Comparison of ENCODE assay signal across 13 cellular contexts in the genomic region with DNA sequence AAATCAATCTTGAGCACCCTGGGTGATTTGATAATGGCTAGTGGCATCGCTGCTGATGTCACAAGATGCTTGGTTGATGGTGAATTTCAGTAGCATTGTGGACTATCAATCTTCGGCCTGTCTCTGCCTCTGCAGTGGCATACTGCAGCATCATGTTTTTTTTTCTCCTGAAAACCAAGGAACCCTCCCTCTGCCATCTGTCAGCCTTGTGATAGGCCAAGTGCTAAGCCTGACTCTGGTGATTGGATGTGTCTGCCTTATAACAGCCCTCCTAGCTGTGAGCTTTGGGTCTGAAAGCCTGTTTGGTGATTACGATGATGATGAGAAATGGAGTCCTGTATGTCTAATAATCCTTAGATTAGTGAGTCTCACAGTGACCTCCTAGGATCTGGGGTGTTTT.
A peak's percentile ranks its signal among the peaks of the same experiment; 100 is the strongest.
DNase-seq lines count a peak whose midpoint lies in the region; ATAC-seq and TF ChIP-seq lines count a peak whose summit lies in the region.
"Had no signal": no experiment of that assay in that cellular context is flagged by ENCODE, and none has a peak within 500 bp of the region (broad histone marks: within the 10 kb centered on the region; RNA-seq: fewer than 3 reads in every experiment).

No MANE protein-coding gene starts in this region.

- H3K9me3 ChIP-seq in esophagus muscularis mucosa: peaks cover 0 to under 1% (median 0%) of the 10 kb centered on the region in 4 donors
- H3K9me3 ChIP-seq: HAP-1 had no signal

- no peak overlapping the region for H3K27ac ChIP-seq in esophagus muscularis mucosa (replicated peaks in 1 of 4)
- H3K27ac ChIP-seq: GM23248 had no signal

- ATAC-seq in GM21825 (IDR thresholded peaks at IDR 0.05; ENCODE audit: unreplicated experiment): no peak

- no peak for TF ChIP-seq POLR2A in esophagus muscularis mucosa (IDR thresholded peaks at IDR 0.05; ENCODE audit: low read depth)

- no peak for TF ChIP-seq EP300 in esophagus muscularis mucosa (IDR thresholded peaks at IDR 0.05)

- no peak overlapping the region for H3K4me3 ChIP-seq in esophagus muscularis mucosa
- H3K4me3 ChIP-seq: GM23248, HAP-1 had no signal

- DNase-seq in NCI-H748 (lab: John Stamatoyannopoulos, UW; ENCODE audit: unreplicated experiment): peak; percentile 41
- DNase-seq in NCI-H748 treated with DMSO at 0.1 percent for 48 hours (lab: John Stamatoyannopoulos, UW): no peak
- DNase-seq in NCI-H82 (lab: John Stamatoyannopoulos, UW): peak; percentile 72
- DNase-seq in esophagus muscularis mucosa (ENCODE audit: extremely low spot score): peak; percentile 26
- DNase-seq in GM19240 (ENCODE audit: insufficient read length, low spot score): no peak
- no peak for DNase-seq in NCI-H1694 (lab: John Stamatoyannopoulos, UW)
- DNase-seq: GDM1, GM23248, KG1, NCI-H1417 treated with DMSO at 0.1 percent for 48 hours, NCI-H2227 treated with DMSO at 0.1 percent for 48 hours had no signal

- intact Hi-C loops in esophagus muscularis mucosa (cut with DNase I): no loop called here

- no peaks in the 10 kb centered on the region for H3K27me3 ChIP-seq in esophagus muscularis mucosa

- no peaks in the 10 kb centered on the region for H3K4me1 ChIP-seq in esophagus muscularis mucosa
- H3K4me1 ChIP-seq: HAP-1 had no signal

- TF ChIP-seq CTCF in esophagus muscularis mucosa (IDR thresholded peaks at IDR 0.05): no peak

- no peaks in the 10 kb centered on the region for H3K36me3 ChIP-seq in esophagus muscularis mucosa
- H3K36me3 ChIP-seq: HAP-1 had no signal

- 87% methylated on average over 3 of the region's 3 CpGs for WGBS in esophagus muscularis mucosa

Comparison
In these comparisons a context has a peak if more than half of its experiments do, and no peak if none do; other contexts are left out.
1. DNase-seq: peak in NCI-H748 (single experiment), NCI-H82 (single experiment) and esophagus muscularis mucosa (single experiment); none in NCI-H748 treated with DMSO at 0.1 percent for 48 hours (single experiment), GM19240 (single experiment) and NCI-H1694 (single experiment).